ENCODE assay signal across 18 cellular contexts in the genomic region with DNA sequence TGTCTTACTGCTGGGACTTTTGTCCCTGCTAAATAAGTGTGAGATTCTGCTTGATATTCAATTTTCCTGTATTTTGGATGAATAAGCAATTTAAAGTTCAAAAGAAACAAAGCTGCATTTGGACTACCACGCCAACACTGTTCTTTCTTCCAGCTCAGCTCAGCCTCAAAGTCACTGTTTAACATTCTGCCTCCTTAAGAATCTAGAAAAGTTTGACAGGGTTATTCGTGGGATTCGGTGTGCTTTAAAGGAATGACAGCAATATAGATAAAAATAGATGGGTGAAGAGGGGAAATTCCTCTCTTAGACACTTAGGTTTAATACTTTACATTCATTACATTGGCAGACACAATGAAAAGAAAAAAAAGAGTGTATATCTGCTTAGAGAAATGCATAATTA.
DNase-seq lines count a peak whose midpoint lies in the region; ATAC-seq and TF ChIP-seq lines count a peak whose summit lies in the region.
"Had no signal": no experiment of that assay in that cellular context is flagged by ENCODE, and none has a peak within 500 bp of the region (broad histone marks: within the 10 kb centered on the region; RNA-seq: fewer than 3 reads in every experiment).

No MANE protein-coding gene starts in this region.

- DNase-seq in cardiac muscle cell (ENCODE audit: low read depth in 1 of 2, low spot score in 1 of 2) (peak in 1 of 2 donors; percentile 20), left ventricle myocardium superior (no peak), SK-N-MC (ENCODE audit: low read depth, low spot score) (no peak), thoracic aorta (ENCODE audit: low spot score) (no peak), T-helper 2 cell (no peak), AML-193 (lab: John Stamatoyannopoulos, UW) (no peak)
- DNase-seq: activated naive CD4-positive, alpha-beta T cell; aorta; GF-D8; GOT3; mucosa of descending colon; NCI-H187 treated with DMSO at 0.1 percent for 48 hours; NCI-H774; WERI-Rb-1 had no signal

- H3K4me1 ChIP-seq in cardiac muscle cell (ENCODE audit: low read depth) (peaks cover 38% of the 10 kb centered on the region), gastroesophageal sphincter (peaks cover 0 to 71% (median 10%) of the 10 kb centered on the region in 3 donors), thoracic aorta (ENCODE audit: control insufficient read depth in 1 of 2, low read depth in 2 of 2) (peaks cover 29 to 51% of the 10 kb centered on the region in 2 donors)

- TF ChIP-seq EP300 in gastroesophageal sphincter (IDR thresholded peaks at IDR 0.05), result no peak

- WGBS in gastroesophageal sphincter (ENCODE audit: low coverage in 1 of 2), 2 donors, result 51 to 54% methylated on average over 3 of the region's 3 CpGs

- no peak for TF ChIP-seq POLR2A in gastroesophageal sphincter (IDR thresholded peaks at IDR 0.05)

- no peaks in the 10 kb centered on the region for H3K36me3 ChIP-seq in cardiac muscle cell
- no peaks in the 10 kb centered on the region for H3K36me3 ChIP-seq in SK-N-MC (ENCODE audit: insufficient read depth, low read length)
- H3K36me3 ChIP-seq in gastroesophageal sphincter, result no peaks in the 10 kb centered on the region
- H3K36me3 ChIP-seq in thoracic aorta, result no peaks in the 10 kb centered on the region
- H3K36me3 ChIP-seq: WERI-Rb-1 had no signal

- no peaks in the 10 kb centered on the region for H3K27me3 ChIP-seq in cardiac muscle cell
- no peaks in the 10 kb centered on the region for H3K27me3 ChIP-seq in gastroesophageal sphincter
- no peaks in the 10 kb centered on the region for H3K27me3 ChIP-seq in thoracic aorta (replicated peaks; ENCODE audit: insufficient read depth)
- H3K27me3 ChIP-seq: right lobe of liver, SJSA1 had no signal

- H3K27ac ChIP-seq in cardiac muscle cell, result peak overlapping the region; percentile 96
- H3K27ac ChIP-seq in SK-N-MC, result peak overlapping the region; percentile 60; the same call in 1 of the 2 replicates
- H3K27ac ChIP-seq in gastroesophageal sphincter, result peak overlapping the region; percentile 94 to 99 (median 98)
- peak overlapping the region in 1 of 2 donors; percentile 34 for H3K27ac ChIP-seq in thoracic aorta
- H3K27ac ChIP-seq: right lobe of liver, SJSA1, WERI-Rb-1 had no signal

- H3K4me3 ChIP-seq in cardiac muscle cell, result peak overlapping the region; percentile 83
- H3K4me3 ChIP-seq in SK-N-MC, result peak overlapping the region; percentile 70
- peak overlapping the region in 1 of 2 donors; percentile 86 for H3K4me3 ChIP-seq in gastroesophageal sphincter
- H3K4me3 ChIP-seq in thoracic aorta, result peak overlapping the region; percentile 80
- H3K4me3 ChIP-seq: mucosa of descending colon, right lobe of liver had no signal

- H3K9ac ChIP-seq in SK-N-MC (ENCODE audit: insufficient read length), result no peak overlapping the region

- intact Hi-C loops in left ventricle myocardium superior (cut with micrococcal nuclease), result no loop called here

- TF ChIP-seq CTCF in cardiac muscle cell (IDR thresholded peaks at IDR 0.05; ENCODE audit: low read depth, low read length), result no peak
- no peak for TF ChIP-seq CTCF in gastroesophageal sphincter (IDR thresholded peaks at IDR 0.05)
- no peak for TF ChIP-seq CTCF in thoracic aorta (IDR thresholded peaks at IDR 0.05)

- ATAC-seq in left ventricle myocardium superior (no peak), gastroesophageal sphincter (no peak), thoracic aorta (ENCODE audit: insufficient number of reproducible peaks, low FRiP score, low read depth) (no peak), HG03565 (IDR thresholded peaks at IDR 0.05; ENCODE audit: unreplicated experiment) (no peak)
- ATAC-seq: mucosa of descending colon, right lobe of liver had no signal

- H3K9me3 ChIP-seq in cardiac muscle cell (ENCODE audit: low read depth), result no peaks in the 10 kb centered on the region
- 0 out of 2 replicates have a peak, but pooled peaks cover 3% of the 10 kb centered on the region for H3K9me3 ChIP-seq in SK-N-MC (ENCODE audit: low read depth, low read length)
- H3K9me3 ChIP-seq in gastroesophageal sphincter, result peaks cover 0 to 8% (median 0%) of the 10 kb centered on the region in 3 donors
- H3K9me3 ChIP-seq in thoracic aorta, result no peaks in the 10 kb centered on the region
- H3K9me3 ChIP-seq: mucosa of descending colon, right lobe of liver, SJSA1 had no signal
